In the genomic region with DNA sequence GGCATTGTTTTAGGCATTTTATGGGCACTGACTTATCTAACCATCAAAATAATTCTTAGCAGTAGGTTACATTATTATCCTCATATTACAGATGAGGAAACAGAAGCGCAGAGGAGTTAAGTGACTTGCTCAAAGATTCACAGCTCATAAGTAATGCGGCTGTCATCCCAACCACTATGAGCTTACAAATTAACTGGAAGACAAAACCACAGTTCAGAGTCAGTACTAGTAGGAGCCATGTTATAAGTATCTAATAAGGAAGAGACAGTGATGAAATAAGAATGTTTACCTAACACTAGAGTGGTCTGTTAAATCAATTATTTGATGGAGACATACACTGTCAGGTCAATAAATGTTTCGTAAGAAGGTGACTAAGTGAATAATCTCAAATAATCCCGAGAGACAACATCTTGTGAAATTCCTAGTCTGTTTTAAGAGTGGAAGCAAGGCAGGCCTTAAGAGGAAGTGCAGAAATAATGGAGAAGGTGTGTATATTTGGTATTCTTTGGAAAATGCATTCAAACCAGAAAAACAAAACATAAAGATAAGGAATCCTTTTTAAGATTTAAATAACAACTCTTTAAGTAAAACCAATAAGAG, we compare ENCODE assay signal across 27 cellular contexts. TPM values are rescaled to one million over a fixed set of nuclear protein-coding genes. Genes with fewer than 3 reads are reported as not detected.
DNase-seq lines count a peak whose midpoint lies in the region; FAIRE-seq and TF ChIP-seq lines count a peak whose summit lies in the region.
"Had no signal": no experiment of that assay in that cellular context is flagged by ENCODE, and none has a peak within 500 bp of the region (broad histone marks: within the 10 kb centered on the region; RNA-seq: fewer than 3 reads in every experiment).

No MANE protein-coding gene starts in this region.

- H3K23ac ChIP-seq in trophoblast cell (ENCODE audit: low read length): no peak overlapping the region

- intact Hi-C loops in posterior vena cava (cut with DNase I) (no loop called here), posterior cingulate gyrus (cut with DNase I) (no loop called here)

- H3K9me3 ChIP-seq in SJCRH30 (replicated peaks) (no peaks in the 10 kb centered on the region), trophoblast cell (ENCODE audit: insufficient read depth, low read depth, low read length) (no peaks in the 10 kb centered on the region)
- H3K9me3 ChIP-seq: A549; BLaER1 treated with 17β-estradiol and CSF1 and Interleukin-3, amounts not matched to agents 10 nM and 100 nM had no signal

- no peak for TF ChIP-seq CTCF in fibroblast of mammary gland (conservative IDR thresholded peaks at IDR 0.05; ENCODE audit: control insufficient read depth, insufficient read depth, low read depth, low read length)

- H3K79me1 ChIP-seq in trophoblast cell (ENCODE audit: low read length): no peaks in the 10 kb centered on the region

- H4K91ac ChIP-seq in trophoblast cell (ENCODE audit: low read depth, low read length): no peak overlapping the region

- no peak overlapping the region for H2AK5ac ChIP-seq in trophoblast cell (ENCODE audit: low read length)

- DNase-seq in GM19239 (ENCODE audit: insufficient read length, low spot score): no peak
- DNase-seq in SJCRH30: no peak
- peak; percentile 76 for DNase-seq in fibroblast of mammary gland (ENCODE audit: low read depth)
- no peak for DNase-seq in RKO (ENCODE audit: low spot score)
- DNase-seq in posterior vena cava (ENCODE audit: low spot score): no peak
- no peak for DNase-seq in trophoblast cell
- no peak for DNase-seq in posterior cingulate gyrus
- DNase-seq: activated CD4-positive, alpha-beta T cell treated with anti-CD3 and anti-CD28 coated beads, Interleukin-2, amount 50 U/mL, for 4 hours; activated CD8-positive, alpha-beta memory T cell treated with anti-CD3 and anti-CD28 coated beads, Interleukin-2, amount 50 U/mL, for 48 hours; activated effector memory CD4-positive, alpha-beta T cell treated with Interleukin-2 at 50 U/mL for 16 hours; foreskin keratinocyte; naive B cell; NCI-H1105 treated with DMSO at 0.1 percent for 48 hours; NCI-H2081; NCI-H510A; SHP77; WERI-Rb-1 had no signal

- H2BK120ac ChIP-seq in trophoblast cell (ENCODE audit: insufficient read depth, low read length, poor library complexity): no peak overlapping the region

- no peak overlapping the region for H3K18ac ChIP-seq in trophoblast cell (ENCODE audit: low read length)

- H3K4me3 ChIP-seq in ACC112 (ENCODE audit: low read depth, low read length) (no peak overlapping the region), SJCRH30 (no peak overlapping the region), fibroblast of mammary gland (ENCODE audit: control insufficient read depth, low read depth, low read length) (no peak overlapping the region), trophoblast cell (ENCODE audit: low read depth, low read length) (no peak overlapping the region)
- H3K4me3 ChIP-seq: A549; BLaER1 treated with 17β-estradiol and CSF1 and Interleukin-3, amounts not matched to agents 10 nM and 100 nM had no signal

- no peak overlapping the region for H2AFZ ChIP-seq in ACC112 (ENCODE audit: low read length, unreplicated experiment)
- H2AFZ ChIP-seq in trophoblast cell (ENCODE audit: insufficient read depth, low read length, poor library complexity): no peak overlapping the region

- no peak overlapping the region for H3K4ac ChIP-seq in trophoblast cell (ENCODE audit: low read depth, low read length)

- H3K27ac ChIP-seq in ACC112 (ENCODE audit: low read depth, low read length) (peak overlapping the region; percentile 34; the same call in 1 of the 2 replicates), SJCRH30 (peak overlapping the region; percentile 94), trophoblast cell (ENCODE audit: low read depth, low read length) (no peak overlapping the region)
- H3K27ac ChIP-seq: A549; BLaER1 treated with 17β-estradiol and CSF1 and Interleukin-3, amounts not matched to agents 10 nM and 100 nM; foreskin keratinocyte; WERI-Rb-1 had no signal

- H2BK12ac ChIP-seq in trophoblast cell (ENCODE audit: low read length): no peak overlapping the region

- no peak overlapping the region for H4K12ac ChIP-seq in trophoblast cell (ENCODE audit: low read depth, low read length)

- peak; percentile 86 for FAIRE-seq in GM19239 (lab: Jason Lieb, UNC)
- FAIRE-seq: keratinocyte had no signal

- no peak overlapping the region for H4K8ac ChIP-seq in trophoblast cell (ENCODE audit: low read depth, low read length)

- H3K9ac ChIP-seq in trophoblast cell (ENCODE audit: low read length): no peak overlapping the region
- H3K9ac ChIP-seq: BLaER1 treated with 17β-estradiol and CSF1 and Interleukin-3, amounts not matched to agents 10 nM and 100 nM had no signal

- H3K36me3 ChIP-seq in ACC112 (ENCODE audit: insufficient read depth, low read length) (no peaks in the 10 kb centered on the region), SJCRH30 (no peaks in the 10 kb centered on the region), trophoblast cell (ENCODE audit: control insufficient read depth in 1 of 2, insufficient read depth in 2 of 2, low read length in 2 of 2) (no peaks in the 10 kb centered on the region)
- H3K36me3 ChIP-seq: BLaER1 treated with 17β-estradiol and CSF1 and Interleukin-3, amounts not matched to agents 10 nM and 100 nM; WERI-Rb-1 had no signal

- H3K4me2 ChIP-seq in trophoblast cell (ENCODE audit: low read length): no peak overlapping the region
- H3K4me2 ChIP-seq: A549; BLaER1 treated with 17β-estradiol and CSF1 and Interleukin-3, amounts not matched to agents 10 nM and 100 nM had no signal

- H3K79me2 ChIP-seq in ACC112 (ENCODE audit: control insufficient read depth, insufficient read depth, low read length, unreplicated experiment) (no peaks in the 10 kb centered on the region), trophoblast cell (ENCODE audit: control insufficient read depth, insufficient read depth, low read length, poor library complexity) (no peaks in the 10 kb centered on the region)

- no peak overlapping the region for H2BK5ac ChIP-seq in trophoblast cell (ENCODE audit: low read depth, low read length, poor library complexity)

- no peaks in the 10 kb centered on the region for H3K27me3 ChIP-seq in ACC112 (ENCODE audit: insufficient read depth, low read length)
- H3K27me3 ChIP-seq in SJCRH30: no peaks in the 10 kb centered on the region
- H3K27me3 ChIP-seq in trophoblast cell (ENCODE audit: insufficient read depth, low read length): no peaks in the 10 kb centered on the region
- H3K27me3 ChIP-seq: foreskin keratinocyte had no signal

- WGBS in trophoblast cell (ENCODE audit: extremely low coverage, insufficient coverage, insufficient read length): no CpG with 5 or more reads among the region's 4 CpGs

- no peak overlapping the region for H3K14ac ChIP-seq in trophoblast cell (ENCODE audit: low read length)

- H3K4me1 ChIP-seq in ACC112 (ENCODE audit: control insufficient read depth, insufficient read depth, low read length, unreplicated experiment): peaks cover 37% of the 10 kb centered on the region
- H3K4me1 ChIP-seq in SJCRH30: peaks cover 16% of the 10 kb centered on the region
- H3K4me1 ChIP-seq in trophoblast cell (ENCODE audit: control insufficient read depth in 1 of 2, insufficient read depth in 2 of 2, low read length in 2 of 2): no peaks in the 10 kb centered on the region
- H3K4me1 ChIP-seq: A549 had no signal

RNA-seq across cellular contexts. Expression of a gene that starts 25.8 kb away (rescaled TPM):
- total RNA-seq in SJCRH30 (2014; rRNA removed; shearing (Covaris generic)): not detected in 2 replicates
- total RNA-seq in posterior vena cava: not detected
- not detected in 2 replicates for polyA plus RNA-seq in trophoblast cell (2013)
- total RNA-seq: endothelial cell of umbilical vein, foreskin keratinocyte, H4, HT1080, omental fat pad, sciatic nerve, temporal lobe had no signal
- polyA plus RNA-seq: A549, endothelial cell of umbilical vein, foreskin keratinocyte, keratinocyte had no signal
